17 cellular contexts compared by ENCODE assay signal in the genomic region with DNA sequence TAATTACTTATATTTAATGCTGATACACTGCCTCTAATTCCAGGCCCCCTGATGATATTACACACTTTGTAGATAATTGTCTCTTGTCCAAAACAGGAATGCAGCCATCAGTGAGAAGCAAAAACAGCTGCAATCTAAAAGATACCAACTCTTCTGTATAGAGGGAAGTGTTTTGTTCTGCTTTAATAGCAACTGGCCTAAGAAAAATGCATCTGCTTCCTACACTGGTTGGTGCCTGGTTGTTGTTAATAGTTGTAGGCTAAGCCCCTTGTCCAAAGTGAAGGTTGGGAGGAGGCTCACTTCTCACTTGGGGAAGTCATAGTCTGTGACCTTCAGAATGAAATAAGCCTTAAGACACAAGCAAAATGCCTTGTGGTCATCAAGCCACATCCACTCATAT.
"Had no signal": no experiment of that assay in that cellular context is flagged by ENCODE, and none has a peak within 500 bp of the region (broad histone marks: within the 10 kb centered on the region; RNA-seq: fewer than 3 reads in every experiment).

No MANE protein-coding gene starts in this region.

- DNase-seq: Karpas-422; KG1; MM.1S; NCI-H1105; NCI-H1436 treated with DMSO at 0.1 percent for 48 hours; NCI-H1694; NCI-H187 treated with DMSO at 0.1 percent for 48 hours; NCI-H2029 treated with DMSO at 0.1 percent for 48 hours; NCI-H345; NCI-H446 treated with DMSO at 0.1 percent for 48 hours; NCI-H510A treated with DMSO at 0.1 percent for 48 hours; NCI-H526; NCI-H748 treated with DMSO at 0.1 percent for 48 hours; NK-92 treated with Interleukin-12 subunit alpha and Interleukin-12 subunit beta, amount 100 ng/mL, for 24 hours; PC-3; SHP77 had no signal

- H3K27ac ChIP-seq: RWPE1 had no signal
